ENCODE assay signal across 2 cellular contexts in genomic region chr17:7330099-7331015, GRCh38.
TF ChIP-seq lines count a peak whose summit lies in the region.

No MANE protein-coding gene starts in this region.

TF ChIP-seq in HEK293, 187 proteins besides CTCF, POLR2A, EP300 and RAD21 (continues in another document):
- no peak for TF ChIP-seq ZNF239 (tag by site-specific recombination; IDR thresholded peaks at IDR 0.05)
- TF ChIP-seq ZNF354C (tag by site-specific recombination; IDR thresholded peaks at IDR 0.05; ENCODE audit: borderline replicate concordance, low read depth): no peak
- TF ChIP-seq ZNF768 (tag by site-specific recombination; IDR thresholded peaks at IDR 0.05): no peak
- TF ChIP-seq ZIC2 (tag by site-specific recombination; IDR thresholded peaks at IDR 0.05): peak; percentile 42
- TF ChIP-seq ZNF571 (tag by site-specific recombination; IDR thresholded peaks at IDR 0.05): no peak
- no peak for TF ChIP-seq ZNF112 (tag by site-specific recombination; IDR thresholded peaks at IDR 0.05)
- TF ChIP-seq GLIS2 (tag by site-specific recombination; IDR thresholded peaks at IDR 0.05): peak; percentile 82
- peak; percentile 96 for TF ChIP-seq ZNF423 (tag by site-specific recombination; IDR thresholded peaks at IDR 0.05)
- TF ChIP-seq ZBTB17 (tag by site-specific recombination; IDR thresholded peaks at IDR 0.05): no peak
- TF ChIP-seq ZNF335 (tag by site-specific recombination; conservative IDR thresholded peaks at IDR 0.05): peak; percentile 84
- peak; percentile 76; the same call in 1 of the 2 replicates for TF ChIP-seq IKZF3 (tag by site-specific recombination; IDR thresholded peaks at IDR 0.05)
- TF ChIP-seq SP3 (tag by site-specific recombination; IDR thresholded peaks at IDR 0.05): peak; percentile 4; the same call in 1 of the 2 replicates
- TF ChIP-seq GLIS1 (tag by site-specific recombination; IDR thresholded peaks at IDR 0.05): peak; percentile 85
- TF ChIP-seq ZNF302 (tag by site-specific recombination; IDR thresholded peaks at IDR 0.05; ENCODE audit: low read depth): no peak
- TF ChIP-seq ZNF16 (tag by site-specific recombination; IDR thresholded peaks at IDR 0.05; ENCODE audit: low read depth): no peak
- TF ChIP-seq ZNF114 (tag by site-specific recombination; IDR thresholded peaks at IDR 0.05): no peak
- no peak for TF ChIP-seq YY1 (tag by site-specific recombination; IDR thresholded peaks at IDR 0.05)
- TF ChIP-seq KLF1 (tag by site-specific recombination; IDR thresholded peaks at IDR 0.05): 0 out of 2 replicates have a peak, but pooled peaks have one; percentile 9
- no peak for TF ChIP-seq ZNF362 (tag by site-specific recombination; IDR thresholded peaks at IDR 0.05)
- no peak for TF ChIP-seq HOXC10 (CRISPR knock-in tag; IDR thresholded peaks at IDR 0.05)
- peak; percentile 17; the same call in 1 of the 2 replicates for TF ChIP-seq ZBTB20 (tag by site-specific recombination; IDR thresholded peaks at IDR 0.05)
- TF ChIP-seq BCL11B (tag by site-specific recombination; IDR thresholded peaks at IDR 0.05; ENCODE audit: low read depth): no peak
- no peak for TF ChIP-seq ZNF174 (tag by site-specific recombination; IDR thresholded peaks at IDR 0.05)
- TF ChIP-seq PATZ1 (tag by site-specific recombination; IDR thresholded peaks at IDR 0.05): peak; percentile 72
- 0 out of 2 replicates have a peak, but pooled peaks have one; percentile 24 for TF ChIP-seq ZBTB10 (tag by site-specific recombination; IDR thresholded peaks at IDR 0.05)
- no peak for TF ChIP-seq ZNF214 (tag by site-specific recombination; IDR thresholded peaks at IDR 0.05; ENCODE audit: borderline replicate concordance)
- TF ChIP-seq ZNF830 (tag by site-specific recombination; IDR thresholded peaks at IDR 0.05; ENCODE audit: low read depth): no peak
- no peak for TF ChIP-seq OVOL3 (tag by site-specific recombination; IDR thresholded peaks at IDR 0.05)
- no peak for TF ChIP-seq ZNF404 (tag by site-specific recombination; IDR thresholded peaks at IDR 0.05)
- TF ChIP-seq ZNF624 (tag by site-specific recombination; IDR thresholded peaks at IDR 0.05): no peak
- TF ChIP-seq OSR2 (tag by site-specific recombination; IDR thresholded peaks at IDR 0.05): no peak
- no peak for TF ChIP-seq PBX3 (CRISPR knock-in tag; IDR thresholded peaks at IDR 0.05)

TF ChIP-seq in GM12878, 131 proteins besides CTCF, POLR2A, EP300 and RAD21:
- TF ChIP-seq ATF3 (IDR thresholded peaks at IDR 0.05; ENCODE audit: borderline replicate concordance, extremely low read depth, low read depth, low read length): no peak
- peak; percentile 62; the same call in 1 of the 2 replicates for TF ChIP-seq MLLT1 (IDR thresholded peaks at IDR 0.05)
- TF ChIP-seq USF2 (IDR thresholded peaks at IDR 0.05; ENCODE audit: borderline replicate concordance, low read depth, low read length): no peak
- TF ChIP-seq BCL11A (IDR thresholded peaks at IDR 0.05; ENCODE audit: low read depth, low read length): peak; percentile 39; the same call in 1 of the 2 replicates
- TF ChIP-seq JUND (IDR thresholded peaks at IDR 0.05; ENCODE audit: low read depth, low read length): no peak
- no peak for TF ChIP-seq CBX5 (IDR thresholded peaks at IDR 0.05; ENCODE audit: low read depth)
- TF ChIP-seq CEBPZ (IDR thresholded peaks at IDR 0.05; ENCODE audit: low read depth, low read length): no peak
- TF ChIP-seq YY1 (IDR thresholded peaks at IDR 0.05; ENCODE audit: low read depth, low read length): 0 out of 2 replicates have a peak, but pooled peaks have one; percentile 35
- TF ChIP-seq DPF2 (IDR thresholded peaks at IDR 0.05): peak; percentile 74
- TF ChIP-seq MYB (IDR thresholded peaks at IDR 0.05; ENCODE audit: borderline replicate concordance, low read depth, low read length): no peak
- TF ChIP-seq MEF2A (IDR thresholded peaks at IDR 0.05; ENCODE audit: insufficient read depth, low read depth, low read length): no peak
- peak in 1 of 2 experiments; percentile 9; a peak in 1 of 4 replicates for TF ChIP-seq IKZF2 (IDR thresholded peaks at IDR 0.05)
- TF ChIP-seq NR2C1 (IDR thresholded peaks at IDR 0.05): no peak
- TF ChIP-seq SP1 (IDR thresholded peaks at IDR 0.05; ENCODE audit: low read depth, low read length): peak; percentile 43
- no peak for TF ChIP-seq SKIL (IDR thresholded peaks at IDR 0.05; ENCODE audit: low read depth, poor library complexity, severe bottlenecking)
- TF ChIP-seq MEF2B (IDR thresholded peaks at IDR 0.05; ENCODE audit: partially characterized antibody, poor library complexity, severe bottlenecking): peak; percentile 84
- TF ChIP-seq GATAD2B (conservative IDR thresholded peaks at IDR 0.05; ENCODE audit: low read depth): peak; percentile 35; the same call in 1 of the 2 replicates
- 0 out of 2 replicates have a peak, but pooled peaks have one; percentile 2 for TF ChIP-seq RFX5 (IDR thresholded peaks at IDR 0.05; ENCODE audit: low read depth, low read length)
- peak; percentile 14; the same call in 1 of the 2 replicates for TF ChIP-seq IKZF1 (conservative IDR thresholded peaks at IDR 0.05)
- 0 out of 2 replicates have a peak, but pooled peaks have one; percentile 14 for TF ChIP-seq LARP7 (IDR thresholded peaks at IDR 0.05)
- no peak for TF ChIP-seq HDGF (IDR thresholded peaks at IDR 0.05)
- peak in 1 of 2 experiments; percentile 70; a peak in 2 of 4 replicates for TF ChIP-seq BHLHE40 (IDR thresholded peaks at IDR 0.05; ENCODE audit: borderline replicate concordance in 1 of 2, low read depth in 2 of 2, low read length in 1 of 2)
- TF ChIP-seq RUNX3 (IDR thresholded peaks at IDR 0.05; ENCODE audit: low read length): peak; percentile 68
- TF ChIP-seq NKRF (conservative IDR thresholded peaks at IDR 0.05): 0 out of 2 replicates have a peak, but pooled peaks have one; percentile 21
